In the genomic region with DNA sequence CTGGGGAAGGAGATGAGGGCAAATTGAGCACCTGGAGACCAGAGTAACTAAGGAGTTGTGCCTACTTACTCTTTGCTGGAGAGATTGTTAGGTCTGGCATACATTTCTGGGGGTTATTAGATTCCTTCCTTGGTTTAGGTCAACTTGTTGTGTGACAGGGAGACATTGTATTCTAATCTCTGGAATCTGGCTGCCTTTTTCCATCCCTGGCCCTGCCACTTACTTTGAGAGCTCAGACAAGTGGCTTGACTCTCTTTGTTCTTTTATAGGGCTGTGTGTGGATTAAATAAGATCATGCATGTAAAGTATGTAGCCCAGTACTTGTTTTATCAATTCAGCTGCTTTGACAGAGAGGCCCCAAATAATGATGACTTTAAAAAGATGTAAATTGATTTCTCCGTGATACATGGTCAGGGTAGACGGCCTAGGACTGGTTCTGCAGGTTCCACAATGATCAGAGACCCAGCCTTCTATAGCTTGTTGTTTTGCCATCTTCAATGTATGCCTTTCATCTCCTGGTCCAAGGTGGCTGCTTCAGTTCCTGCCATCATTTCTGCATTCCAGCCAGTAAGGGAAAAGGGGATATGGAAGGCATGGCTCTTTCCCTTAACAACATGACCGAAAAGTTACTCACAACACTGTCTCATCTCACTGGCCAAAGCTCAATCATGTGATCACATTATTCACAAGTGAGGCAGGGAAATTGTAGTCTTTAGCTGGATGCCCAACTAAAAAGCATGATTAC, we compare ENCODE assay signal across 18 cellular contexts.
DNase-seq lines count a peak whose midpoint lies in the region; ATAC-seq and TF ChIP-seq lines count a peak whose summit lies in the region.
"Had no signal": no experiment of that assay in that cellular context is flagged by ENCODE, and none has a peak within 500 bp of the region (broad histone marks: within the 10 kb centered on the region; RNA-seq: fewer than 3 reads in every experiment).

No MANE protein-coding gene starts in this region.

- H3K4me1 Mint-ChIP-seq in CD4-positive, alpha-beta T cell (ENCODE audit: low read depth), result peaks cover 68% of the 10 kb centered on the region
- peaks cover 63% of the 10 kb centered on the region for H3K4me1 Mint-ChIP-seq in activated B cell treated with CpG ODN at 0.5 μM for 24 hours

- no peaks in the 10 kb centered on the region for H3K27me3 ChIP-seq in CD4-positive, alpha-beta T cell (ENCODE audit: control insufficient read depth, insufficient read depth, low read length)
- H3K27me3 ChIP-seq in left lung, result no peaks in the 10 kb centered on the region

- DNase-seq in CD4-positive, alpha-beta T cell, result no peak
- DNase-seq in HT1080 (ENCODE audit: low read depth) (peak; percentile 8), activated B cell treated with CpG ODN at 0.5 μM for 24 hours (no peak), left lung (no peak), Ammon's horn (ENCODE audit: low spot score) (no peak)
- DNase-seq: H9, IMR-90, MV-4-11, NCI-H1417 treated with DMSO at 0.1 percent for 48 hours, NCI-H2081, NCI-H345, NCI-H748 treated with DMSO at 0.1 percent for 48 hours had no signal

- no peaks in the 10 kb centered on the region for H3K9me3 ChIP-seq in CD4-positive, alpha-beta T cell (ENCODE audit: control insufficient read depth, low read length)
- H3K9me3 ChIP-seq in left lung, result no peaks in the 10 kb centered on the region
- H3K9me3 ChIP-seq: A549 had no signal

- peaks cover 0 to 25% of the 10 kb centered on the region in 2 donors for H3K4me1 ChIP-seq in left lung
- H3K4me1 ChIP-seq: A549 had no signal

- no peak overlapping the region for H3K27ac ChIP-seq in CD4-positive, alpha-beta T cell (ENCODE audit: low read depth, low read length)
- H3K27ac ChIP-seq in left lung, result no peak overlapping the region
- H3K27ac ChIP-seq: A549, SK-N-MC had no signal

- peaks cover 2% of the 10 kb centered on the region for H3K9me3 Mint-ChIP-seq in CD4-positive, alpha-beta T cell
- peaks cover 7% of the 10 kb centered on the region for H3K9me3 Mint-ChIP-seq in activated B cell treated with CpG ODN at 0.5 μM for 24 hours

- POLR2A ChIA-PET in CD4-positive, alpha-beta T cell (lab: Charles Lee), result interaction anchor here (0.9 to 1.6 kb wide), 2 partner anchors 17 to 71 kb away, joined by 4 read pairs; no protein-coding TSS in a partner anchor
- POLR2A ChIA-PET in activated B cell treated with CpG ODN at 0.5 μM for 24 hours (lab: Charles Lee), result interaction anchor here (0.7 kb wide), 1 partner anchor 47 kb away, joined by 3 read pairs; no protein-coding TSS in a partner anchor

- TF ChIP-seq CTCF in CD4-positive, alpha-beta T cell (IDR thresholded peaks at IDR 0.05), result no peak
- TF ChIP-seq CTCF in activated B cell treated with CpG ODN at 0.5 μM for 24 hours (IDR thresholded peaks at IDR 0.05), result no peak
- no peak for TF ChIP-seq CTCF in left lung (IDR thresholded peaks at IDR 0.05)

- H3K4me3 ChIP-seq in left lung, result no peak overlapping the region
- H3K4me3 ChIP-seq: A549, SK-N-MC had no signal

- H3K36me3 Mint-ChIP-seq in CD4-positive, alpha-beta T cell (ENCODE audit: low read depth), result peaks cover 16% of the 10 kb centered on the region
- H3K36me3 Mint-ChIP-seq in activated B cell treated with CpG ODN at 0.5 μM for 24 hours (ENCODE audit: low read depth), result peaks cover 25% of the 10 kb centered on the region

- CTCF ChIA-PET in CD4-positive, alpha-beta T cell (lab: Charles Lee), result no interaction called here
- CTCF ChIA-PET in activated B cell treated with CpG ODN at 0.5 μM for 24 hours (lab: Charles Lee), result no interaction called here

- no peak for ATAC-seq in CD4-positive, alpha-beta T cell (ENCODE audit: poor library complexity)
- ATAC-seq in activated B cell treated with CpG ODN at 0.5 μM for 24 hours (ENCODE audit: low read depth) (no peak), left lung (peak; percentile 53), HG02970 (IDR thresholded peaks at IDR 0.05; ENCODE audit: low FRiP score, unreplicated experiment) (no peak), GM21737 (IDR thresholded peaks at IDR 0.05; ENCODE audit: unreplicated experiment) (no peak), HG03025 (IDR thresholded peaks at IDR 0.05; ENCODE audit: low FRiP score, unreplicated experiment) (no peak)
- ATAC-seq: A549, Right ventricle myocardium inferior had no signal

- no peaks in the 10 kb centered on the region for H3K27me3 Mint-ChIP-seq in CD4-positive, alpha-beta T cell
- no peaks in the 10 kb centered on the region for H3K27me3 Mint-ChIP-seq in activated B cell treated with CpG ODN at 0.5 μM for 24 hours

- no peak overlapping the region for H3K4me3 Mint-ChIP-seq in CD4-positive, alpha-beta T cell
- H3K4me3 Mint-ChIP-seq in activated B cell treated with CpG ODN at 0.5 μM for 24 hours, result no peak overlapping the region
- H3K4me3 Mint-ChIP-seq: H9 had no signal

- intact Hi-C loops in CD4-positive, alpha-beta T cell (cut with DNase I, micrococcal nuclease), result no loop called here
- intact Hi-C loops in activated B cell treated with CpG ODN at 0.5 μM for 24 hours (cut with micrococcal nuclease), result loop anchor here (10.0 kb wide), 1 partner anchor 145 kb away; no protein-coding TSS in a partner anchor
- intact Hi-C loops in left lung (cut with DNase I), result no loop called here

- peak overlapping the region; percentile 46 for H3K27ac Mint-ChIP-seq in CD4-positive, alpha-beta T cell
- H3K27ac Mint-ChIP-seq in activated B cell treated with CpG ODN at 0.5 μM for 24 hours, result peak overlapping the region; percentile 35
- H3K27ac Mint-ChIP-seq: H9 had no signal

- no peaks in the 10 kb centered on the region for H3K36me3 ChIP-seq in left lung
